Comparison of ENCODE assay signal across 22 cellular contexts in genomic region chr19:16529466-16530144, GRCh38. TPM values are rescaled to one million over a fixed set of nuclear protein-coding genes. Genes with fewer than 3 reads are reported as not detected.
"Had no signal": no experiment of that assay in that cellular context is flagged by ENCODE, and none has a peak within 500 bp of the region (broad histone marks: within the 10 kb centered on the region; RNA-seq: fewer than 3 reads in every experiment).

No MANE protein-coding gene starts in this region.

- ATAC-seq: SK-N-SH treated with all-trans-retinoic acid at 6 μM for 48 hours had no signal

- FAIRE-seq: HTR-8/SVneo, RCC 7860 had no signal

- H3K27me3 ChIP-seq: MG63, SJCRH30 had no signal

- H3K4me1 ChIP-seq: SJCRH30 had no signal

- H3K9me3 ChIP-seq: MG63, SJCRH30 had no signal

- H3K4me3 ChIP-seq: MG63, SJCRH30 had no signal

- DNase-seq: Karpas-422, KG1, MG63, NCI-H1092 treated with DMSO at 0.1 percent for 48 hours, NCI-H1436, NCI-H187, NCI-H2029, NCI-H2081 treated with DMSO at 0.1 percent for 48 hours, NCI-H2171, NCI-H226, NCI-H446, NCI-H510A, NCI-H524 treated with DMSO at 0.1 percent for 48 hours, NCI-H69, NCI-H774, RPMI8226, SHP77, SJCRH30 had no signal

- H3K27ac ChIP-seq: HL-60, SJCRH30 had no signal

RNA-seq across cellular contexts. Expression of gene CALR3, which starts 33.6 kb away (rescaled TPM):
- total RNA-seq: SJCRH30 had no signal
